Comparison of ENCODE assay signal across 8 cellular contexts in genomic region chr15:73991260-73991659, GRCh38. TPM values are rescaled to one million over a fixed set of nuclear protein-coding genes. Genes with fewer than 3 reads are reported as not detected.
DNase-seq lines count a peak whose midpoint lies in the region; ATAC-seq lines count a peak whose summit lies in the region.

No MANE protein-coding gene starts in this region.

- peaks cover 62% of the 10 kb centered on the region for H3K4me1 Mint-ChIP-seq in activated T-cell treated with anti-CD3 and anti-CD28 coated beads, Interleukin-2, amount 50 U/mL, for 72 hours (ENCODE audit: low read depth)
- peaks cover 38% of the 10 kb centered on the region for H3K4me1 Mint-ChIP-seq in activated naive CD8-positive, alpha-beta T cell treated with anti-CD3 and anti-CD28 coated beads, Interleukin-2, amount 10 ng/mL, durations not matched to agents 7 days and 5 days

- H3K4me2 ChIP-seq in skeletal muscle satellite cell (ENCODE audit: low read length), result peak overlapping the region; percentile 98

- POLR2A ChIA-PET in activated naive CD8-positive, alpha-beta T cell treated with anti-CD3 and anti-CD28 coated beads, Interleukin-2, amount 10 ng/mL, durations not matched to agents 7 days and 5 days (lab: Charles Lee), result interaction anchor here (0.6 to 1.4 kb wide), 3 partner anchors 9 to 1232 kb away, joined by 3 to 8 read pairs (median 5); no protein-coding TSS in a partner anchor

- H3K9me3 Mint-ChIP-seq in activated T-cell treated with anti-CD3 and anti-CD28 coated beads, Interleukin-2, amount 50 U/mL, for 72 hours, result no peaks in the 10 kb centered on the region
- no peaks in the 10 kb centered on the region for H3K9me3 Mint-ChIP-seq in activated naive CD8-positive, alpha-beta T cell treated with anti-CD3 and anti-CD28 coated beads, Interleukin-2, amount 10 ng/mL, durations not matched to agents 7 days and 5 days

- peak overlapping the region; percentile 93 to 100 for H3K4me3 Mint-ChIP-seq in activated T-cell treated with anti-CD3 and anti-CD28 coated beads, Interleukin-2, amount 50 U/mL, for 72 hours
- H3K4me3 Mint-ChIP-seq in activated naive CD8-positive, alpha-beta T cell treated with anti-CD3 and anti-CD28 coated beads, Interleukin-2, amount 10 ng/mL, durations not matched to agents 7 days and 5 days, result peak overlapping the region; percentile 85

- H3K4me1 ChIP-seq in right cardiac atrium (ENCODE audit: control insufficient read depth, insufficient read depth, low read length), result peaks cover 20% of the 10 kb centered on the region
- peaks cover 60% of the 10 kb centered on the region for H3K4me1 ChIP-seq in skeletal muscle satellite cell (ENCODE audit: control insufficient read depth, insufficient read depth, low read length)

- intact Hi-C loops in right cardiac atrium (cut with DNase I), result loop anchor here in 1 of 4 donors (5.0 kb wide), 1 partner anchor 51 kb away; no protein-coding TSS in a partner anchor

- H3K9me3 ChIP-seq in right cardiac atrium (ENCODE audit: control insufficient read depth, low read length) (no peaks in the 10 kb centered on the region), skeletal muscle satellite cell (replicated peaks; ENCODE audit: low read length) (no peaks in the 10 kb centered on the region)

- no peaks in the 10 kb centered on the region for H3K36me3 ChIP-seq in skeletal muscle satellite cell (ENCODE audit: insufficient read depth, low read length)

- no peaks in the 10 kb centered on the region for H3K27me3 ChIP-seq in right cardiac atrium (ENCODE audit: control insufficient read depth, insufficient read depth)
- no peaks in the 10 kb centered on the region for H3K27me3 ChIP-seq in skeletal muscle satellite cell (ENCODE audit: control insufficient read depth, insufficient read depth, low read length)

- peak overlapping the region; percentile 93 for H3K27ac ChIP-seq in right cardiac atrium (ENCODE audit: low read length)

- no peaks in the 10 kb centered on the region for H3K27me3 Mint-ChIP-seq in activated T-cell treated with anti-CD3 and anti-CD28 coated beads, Interleukin-2, amount 50 U/mL, for 72 hours (ENCODE audit: low read depth)
- H3K27me3 Mint-ChIP-seq in activated naive CD8-positive, alpha-beta T cell treated with anti-CD3 and anti-CD28 coated beads, Interleukin-2, amount 10 ng/mL, durations not matched to agents 7 days and 5 days, result no peaks in the 10 kb centered on the region

- no peak for DNase-seq in activated T-cell treated with anti-CD3 and anti-CD28 coated beads, Interleukin-2, amount 50 U/mL, for 72 hours
- no peak for DNase-seq in activated T-cell treated with anti-CD3 and anti-CD28 coated beads, Interleukin-2, amount 50 U/mL, for 1 hour
- DNase-seq in activated naive CD8-positive, alpha-beta T cell treated with anti-CD3 and anti-CD28 coated beads, Interleukin-2, amount 10 ng/mL, durations not matched to agents 7 days and 5 days, result no peak
- DNase-seq in right cardiac atrium (peak; percentile 90 to 94 (median 93)), H4 (ENCODE audit: low spot score) (no peak)

- ATAC-seq in activated T-cell treated with anti-CD3 and anti-CD28 coated beads, Interleukin-2, amount 50 U/mL, for 72 hours (replicated peaks in 1 of 2), result no peak
- no peak for ATAC-seq in activated naive CD8-positive, alpha-beta T cell treated with anti-CD3 and anti-CD28 coated beads, Interleukin-2, amount 10 ng/mL, durations not matched to agents 7 days and 5 days (ENCODE audit: low read depth)
- peak; percentile 75 to 80 for ATAC-seq in right cardiac atrium
- ATAC-seq in HG03520 (IDR thresholded peaks at IDR 0.05; ENCODE audit: unreplicated experiment), result no peak
- no peak for ATAC-seq in HG03378 (IDR thresholded peaks at IDR 0.05; ENCODE audit: unreplicated experiment)

- 23% methylated on average over 5 of the region's 5 CpGs for WGBS in right cardiac atrium

- peaks cover 4 to 10% of the 10 kb centered on the region in 2 donors for H3K36me3 Mint-ChIP-seq in activated T-cell treated with anti-CD3 and anti-CD28 coated beads, Interleukin-2, amount 50 U/mL, for 72 hours (ENCODE audit: insufficient read depth in 2 of 2)
- peaks cover 15% of the 10 kb centered on the region for H3K36me3 Mint-ChIP-seq in activated naive CD8-positive, alpha-beta T cell treated with anti-CD3 and anti-CD28 coated beads, Interleukin-2, amount 10 ng/mL, durations not matched to agents 7 days and 5 days

- H3K4me3 ChIP-seq in right cardiac atrium (ENCODE audit: low read length) (peak overlapping the region; percentile 85), skeletal muscle satellite cell (ENCODE audit: low read length) (peak overlapping the region; percentile 76)

- peak overlapping the region; percentile 24 for H3K27ac Mint-ChIP-seq in activated T-cell treated with anti-CD3 and anti-CD28 coated beads, Interleukin-2, amount 50 U/mL, for 72 hours
- H3K27ac Mint-ChIP-seq in activated naive CD8-positive, alpha-beta T cell treated with anti-CD3 and anti-CD28 coated beads, Interleukin-2, amount 10 ng/mL, durations not matched to agents 7 days and 5 days, result peak overlapping the region; percentile 34

- H3K9ac ChIP-seq in skeletal muscle satellite cell (ENCODE audit: low read depth, low read length), result peak overlapping the region; percentile 78

RNA-seq across cellular contexts. Expression of gene STOML1, which starts 0.8 kb away (rescaled TPM):
- total RNA-seq in activated T-cell treated with anti-CD3 and anti-CD28 coated beads, Interleukin-2, amount 50 U/mL, for 72 hours, result 10 to 100 TPM in 1 of 2 donors, 1 to 10 TPM in 1; 7.2 to 15.1 TPM
- total RNA-seq in activated naive CD8-positive, alpha-beta T cell treated with anti-CD3 and anti-CD28 coated beads, Interleukin-2, amount 10 ng/mL, durations not matched to agents 7 days and 5 days, result 1 to 10 TPM; 9.4 to 9.5 TPM
- 10 to 100 TPM; 14.9 to 19.0 (median 17.8) TPM for total RNA-seq in right cardiac atrium
- polyA plus RNA-seq in right cardiac atrium, result 24.3 TPM
- 15.7 and 20.5 TPM in 2 replicates for total RNA-seq in skeletal muscle satellite cell (2012; rRNA removed)
- 5.2 and 6.7 TPM in 2 replicates for total RNA-seq in H4 (2014; rRNA removed; shearing (Covaris generic))

RNA-seq across cellular contexts. Expression of gene PML, which starts 3.3 kb away (rescaled TPM):
- total RNA-seq in activated T-cell treated with anti-CD3 and anti-CD28 coated beads, Interleukin-2, amount 50 U/mL, for 72 hours, result 10 to 100 TPM; 70.9 to 71.6 TPM
- total RNA-seq in activated naive CD8-positive, alpha-beta T cell treated with anti-CD3 and anti-CD28 coated beads, Interleukin-2, amount 10 ng/mL, durations not matched to agents 7 days and 5 days, result 100 to 1,000 TPM; 118 to 120 TPM
- total RNA-seq in right cardiac atrium, result 10 to 100 TPM; 21.9 to 35.4 (median 26.6) TPM
- 18.1 TPM for polyA plus RNA-seq in right cardiac atrium
- total RNA-seq in skeletal muscle satellite cell (2012; rRNA removed), result 51.2 and 58.1 TPM in 2 replicates
- total RNA-seq in H4 (2014; rRNA removed; shearing (Covaris generic)), result 19.0 and 20.0 TPM in 2 replicates

Comparison
In these comparisons a context has a peak if more than half of its experiments do, and no peak if none do; other contexts are left out.
1. ATAC-seq: peak in right cardiac atrium (2 of 2); none in activated T-cell treated with anti-CD3 and anti-CD28 coated beads, Interleukin-2, amount 50 U/mL, for 72 hours (0 of 2), activated naive CD8-positive, alpha-beta T cell treated with anti-CD3 and anti-CD28 coated beads, Interleukin-2, amount 10 ng/mL, durations not matched to agents 7 days and 5 days (single experiment), HG03520 (single experiment) and HG03378 (single experiment).
2. DNase-seq: peak in right cardiac atrium (3 of 3); none in activated T-cell treated with anti-CD3 and anti-CD28 coated beads, Interleukin-2, amount 50 U/mL, for 72 hours (0 of 2), activated T-cell treated with anti-CD3 and anti-CD28 coated beads, Interleukin-2, amount 50 U/mL, for 1 hour (single experiment), activated naive CD8-positive, alpha-beta T cell treated with anti-CD3 and anti-CD28 coated beads, Interleukin-2, amount 10 ng/mL, durations not matched to agents 7 days and 5 days (single experiment) and H4 (single experiment).